20 cellular contexts compared by ENCODE assay signal in genomic region chr11:133669371-133670046, GRCh38.
DNase-seq lines count a peak whose midpoint lies in the region; ATAC-seq and TF ChIP-seq lines count a peak whose summit lies in the region.
"Had no signal": no experiment of that assay in that cellular context is flagged by ENCODE, and none has a peak within 500 bp of the region (broad histone marks: within the 10 kb centered on the region; RNA-seq: fewer than 3 reads in every experiment).

No MANE protein-coding gene starts in this region.

- H3K27ac Mint-ChIP-seq in activated CD8-positive, alpha-beta T cell treated with anti-CD3 and anti-CD28 coated beads, Interleukin-2, amount 10 ng/mL, durations not matched to agents 7 days and 5 days, result no peak overlapping the region
- H3K27ac Mint-ChIP-seq in activated CD8-positive, alpha-beta T cell treated with anti-CD3 and anti-CD28 coated beads for 36 hours, result no peak overlapping the region
- no peak overlapping the region for H3K27ac Mint-ChIP-seq in type B pancreatic cell
- H3K27ac Mint-ChIP-seq: IgD-negative memory B cell had no signal

- CTCF ChIA-PET in activated CD8-positive, alpha-beta T cell treated with anti-CD3 and anti-CD28 coated beads, Interleukin-2, amount 10 ng/mL, durations not matched to agents 7 days and 5 days (lab: Charles Lee), result no interaction called here
- CTCF ChIA-PET in activated CD8-positive, alpha-beta T cell treated with anti-CD3 and anti-CD28 coated beads for 36 hours (lab: Charles Lee), result no interaction called here

- peaks cover 3% of the 10 kb centered on the region for H3K4me1 Mint-ChIP-seq in activated CD8-positive, alpha-beta T cell treated with anti-CD3 and anti-CD28 coated beads, Interleukin-2, amount 10 ng/mL, durations not matched to agents 7 days and 5 days (ENCODE audit: low read depth)
- H3K4me1 Mint-ChIP-seq in activated CD8-positive, alpha-beta T cell treated with anti-CD3 and anti-CD28 coated beads for 36 hours (ENCODE audit: low read depth), result no peaks in the 10 kb centered on the region
- no peaks in the 10 kb centered on the region for H3K4me1 Mint-ChIP-seq in type B pancreatic cell (ENCODE audit: unreplicated experiment)
- H3K4me1 Mint-ChIP-seq: IgD-negative memory B cell had no signal

- intact Hi-C loops in activated CD8-positive, alpha-beta T cell treated with anti-CD3 and anti-CD28 coated beads for 36 hours (cut with micrococcal nuclease), result no loop called here

- POLR2A ChIA-PET in activated CD8-positive, alpha-beta T cell treated with anti-CD3 and anti-CD28 coated beads, Interleukin-2, amount 10 ng/mL, durations not matched to agents 7 days and 5 days (lab: Charles Lee), result no interaction called here
- POLR2A ChIA-PET in activated CD8-positive, alpha-beta T cell treated with anti-CD3 and anti-CD28 coated beads for 36 hours (lab: Charles Lee), result no interaction called here

- no peak for TF ChIP-seq CTCF in activated CD8-positive, alpha-beta T cell treated with anti-CD3 and anti-CD28 coated beads for 36 hours (IDR thresholded peaks at IDR 0.05)
- TF ChIP-seq CTCF in type B pancreatic cell (conservative IDR thresholded peaks at IDR 0.05), result no peak

- no peak overlapping the region for H3K4me3 Mint-ChIP-seq in activated CD8-positive, alpha-beta T cell treated with anti-CD3 and anti-CD28 coated beads, Interleukin-2, amount 10 ng/mL, durations not matched to agents 7 days and 5 days
- H3K4me3 Mint-ChIP-seq in activated CD8-positive, alpha-beta T cell treated with anti-CD3 and anti-CD28 coated beads for 36 hours, result no peak overlapping the region
- H3K4me3 Mint-ChIP-seq in type B pancreatic cell, result no peak overlapping the region
- H3K4me3 Mint-ChIP-seq: IgD-negative memory B cell had no signal

- no peaks in the 10 kb centered on the region for H3K27me3 Mint-ChIP-seq in activated CD8-positive, alpha-beta T cell treated with anti-CD3 and anti-CD28 coated beads, Interleukin-2, amount 10 ng/mL, durations not matched to agents 7 days and 5 days (ENCODE audit: low read depth)
- H3K27me3 Mint-ChIP-seq in activated CD8-positive, alpha-beta T cell treated with anti-CD3 and anti-CD28 coated beads for 36 hours, result peaks cover 1% of the 10 kb centered on the region
- H3K27me3 Mint-ChIP-seq in type B pancreatic cell, result peaks cover 32% of the 10 kb centered on the region
- H3K27me3 Mint-ChIP-seq: IgD-negative memory B cell had no signal

- no peaks in the 10 kb centered on the region for H3K36me3 Mint-ChIP-seq in activated CD8-positive, alpha-beta T cell treated with anti-CD3 and anti-CD28 coated beads, Interleukin-2, amount 10 ng/mL, durations not matched to agents 7 days and 5 days (ENCODE audit: low read depth)
- H3K36me3 Mint-ChIP-seq in activated CD8-positive, alpha-beta T cell treated with anti-CD3 and anti-CD28 coated beads for 36 hours (ENCODE audit: low read depth), result no peaks in the 10 kb centered on the region
- no peaks in the 10 kb centered on the region for H3K36me3 Mint-ChIP-seq in type B pancreatic cell
- H3K36me3 Mint-ChIP-seq: IgD-negative memory B cell had no signal

- no peaks in the 10 kb centered on the region for H3K9me3 Mint-ChIP-seq in activated CD8-positive, alpha-beta T cell treated with anti-CD3 and anti-CD28 coated beads, Interleukin-2, amount 10 ng/mL, durations not matched to agents 7 days and 5 days (ENCODE audit: insufficient read depth)
- H3K9me3 Mint-ChIP-seq in activated CD8-positive, alpha-beta T cell treated with anti-CD3 and anti-CD28 coated beads for 36 hours, result no peaks in the 10 kb centered on the region
- no peaks in the 10 kb centered on the region for H3K9me3 Mint-ChIP-seq in type B pancreatic cell

- peak; percentile 22 for DNase-seq in activated CD8-positive, alpha-beta T cell treated with anti-CD3 and anti-CD28 coated beads, Interleukin-2, amount 10 ng/mL, durations not matched to agents 7 days and 5 days
- no peak for DNase-seq in activated CD8-positive, alpha-beta T cell treated with anti-CD3 and anti-CD28 coated beads for 36 hours
- DNase-seq in NCI-H69 (lab: John Stamatoyannopoulos, UW) (peak; percentile 31), ecto neural progenitor cell (ENCODE audit: low spot score) (peak; percentile 52), type B pancreatic cell (ENCODE audit: extremely low spot score, unreplicated experiment) (peak; percentile 34), H4 (ENCODE audit: low spot score) (no peak)
- no peak for DNase-seq in stimulated activated CD4-positive, alpha-beta T cell treated with anti-CD3 and anti-CD28 coated beads, Interleukin-2, amount 100 ng/mL, for 48 hours
- DNase-seq: 8988T, DND-41, GDM1, GOT3, Kasumi-1, MM.1S, NCI-H1930, NCI-H446, NCI-H748 treated with DMSO at 0.1 percent for 48 hours, SHP77 had no signal

- no peak for ATAC-seq in activated CD8-positive, alpha-beta T cell treated with anti-CD3 and anti-CD28 coated beads, Interleukin-2, amount 10 ng/mL, durations not matched to agents 7 days and 5 days
- no peak for ATAC-seq in activated CD8-positive, alpha-beta T cell treated with anti-CD3 and anti-CD28 coated beads for 36 hours
- ATAC-seq in GM21737 (IDR thresholded peaks at IDR 0.05; ENCODE audit: unreplicated experiment), result no peak
- ATAC-seq: GM12878 had no signal

Comparison
In these comparisons a context has a peak if more than half of its experiments do, and no peak if none do; other contexts are left out.
1. DNase-seq: peak in activated CD8-positive, alpha-beta T cell treated with anti-CD3 and anti-CD28 coated beads, Interleukin-2, amount 10 ng/mL, durations not matched to agents 7 days and 5 days (single experiment), NCI-H69 (single experiment), ecto neural progenitor cell (single experiment) and type B pancreatic cell (single experiment); none in activated CD8-positive, alpha-beta T cell treated with anti-CD3 and anti-CD28 coated beads for 36 hours (single experiment), H4 (single experiment) and stimulated activated CD4-positive, alpha-beta T cell treated with anti-CD3 and anti-CD28 coated beads, Interleukin-2, amount 100 ng/mL, for 48 hours (0 of 2).